Comparison of ENCODE assay signal across 14 cellular contexts in genomic region chr17:18179221-18179620, GRCh38.
"Had no signal": no experiment of that assay in that cellular context is flagged by ENCODE, and none has a peak within 500 bp of the region (broad histone marks: within the 10 kb centered on the region; RNA-seq: fewer than 3 reads in every experiment).

No MANE protein-coding gene starts in this region.

- H3K36me3 Mint-ChIP-seq: activated CD4-positive, alpha-beta memory T cell treated with anti-CD3 and anti-CD28 coated beads for 36 hours had no signal

- H3K27ac ChIP-seq: epithelial cell of prostate, pancreas, thyroid gland had no signal

- H3K27me3 ChIP-seq: pancreas, thyroid gland had no signal

- H3K9me3 Mint-ChIP-seq: activated CD4-positive, alpha-beta memory T cell treated with anti-CD3 and anti-CD28 coated beads for 36 hours; effector memory CD8-positive, alpha-beta T cell; stimulated activated naive B cell treated with anti-CD40 and anti-IgM and Interleukin-4, amounts not matched to agents 10 μg/mL and 1 μg/mL and 100 μg/mL, for 72 hours; T-helper 1 cell treated with Interleukin-12 subunit alpha and Interleukin-12 subunit beta and Interleukin-4 antibody, amounts not matched to agents 30 μg/mL and 1 μg/mL, for 36 hours had no signal

- H3K27me3 Mint-ChIP-seq: activated CD4-positive, alpha-beta memory T cell treated with anti-CD3 and anti-CD28 coated beads for 36 hours; effector memory CD8-positive, alpha-beta T cell; stimulated activated naive B cell treated with anti-CD40 and anti-IgM and Interleukin-4, amounts not matched to agents 10 μg/mL and 1 μg/mL and 100 μg/mL, for 72 hours had no signal

- H3K4me3 Mint-ChIP-seq: activated CD4-positive, alpha-beta memory T cell treated with anti-CD3 and anti-CD28 coated beads for 36 hours; effector memory CD8-positive, alpha-beta T cell; stimulated activated naive B cell treated with anti-CD40 and anti-IgM and Interleukin-4, amounts not matched to agents 10 μg/mL and 1 μg/mL and 100 μg/mL, for 72 hours; T-helper 1 cell treated with Interleukin-12 subunit alpha and Interleukin-12 subunit beta and Interleukin-4 antibody, amounts not matched to agents 30 μg/mL and 1 μg/mL, for 36 hours had no signal

- H3K4me3 ChIP-seq: lung, pancreas, thyroid gland had no signal

- H3K27ac Mint-ChIP-seq: T-helper 1 cell treated with Interleukin-12 subunit alpha and Interleukin-12 subunit beta and Interleukin-4 antibody, amounts not matched to agents 30 μg/mL and 1 μg/mL, for 36 hours had no signal

- H3K36me3 ChIP-seq: pancreas, thyroid gland had no signal

- H3K9me3 ChIP-seq: pancreas, thyroid gland had no signal

- DNase-seq: activated CD4-positive, alpha-beta memory T cell treated with anti-CD3 and anti-CD28 coated beads for 36 hours; activated CD4-positive, CD25-positive, alpha-beta regulatory T cell; aorta; dermis blood vessel endothelial cell; effector memory CD8-positive, alpha-beta T cell; midbrain; pancreas; SIG-M5; stimulated activated CD4-positive, alpha-beta T cell treated with anti-CD3 and anti-CD28 coated beads, Interleukin-2, amount 100 ng/mL, for 48 hours; stimulated activated naive B cell treated with anti-CD40 and anti-IgM and Interleukin-4, amounts not matched to agents 10 μg/mL and 1 μg/mL and 100 μg/mL, for 72 hours; thyroid gland had no signal
